Comparison of ENCODE assay signal across 21 cellular contexts in the genomic region with DNA sequence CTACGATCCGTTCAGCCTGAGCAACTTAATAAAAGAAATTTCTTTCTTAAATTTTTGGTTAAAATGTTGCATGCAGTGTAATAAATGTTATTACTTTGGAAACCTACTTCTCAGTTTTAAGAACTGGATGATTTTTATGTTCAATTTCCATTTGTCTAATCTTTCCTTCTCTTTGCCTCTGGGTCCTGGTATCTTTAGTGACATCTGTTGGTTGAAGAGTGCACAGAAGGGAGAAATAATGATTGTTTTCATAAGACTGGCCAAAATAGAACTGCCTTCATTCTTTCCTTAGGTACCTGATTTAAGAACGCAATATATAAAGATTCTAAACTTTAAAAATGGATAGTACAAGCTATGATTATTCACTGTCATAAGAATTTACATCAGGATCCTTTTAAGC.
DNase-seq lines count a peak whose midpoint lies in the region; ATAC-seq and TF ChIP-seq lines count a peak whose summit lies in the region.
"Had no signal": no experiment of that assay in that cellular context is flagged by ENCODE, and none has a peak within 500 bp of the region (broad histone marks: within the 10 kb centered on the region; RNA-seq: fewer than 3 reads in every experiment).

No MANE protein-coding gene starts in this region.

- no peaks in the 10 kb centered on the region for H3K9me2 ChIP-seq in OCI-LY1 (ENCODE audit: low read depth, low read length)

- no peak overlapping the region for H3K27ac ChIP-seq in mammary epithelial cell (ENCODE audit: insufficient read depth, low read depth, low read length)
- H3K27ac ChIP-seq in OCI-LY1 (ENCODE audit: low read depth, low read length, poor library complexity, severe bottlenecking) = no peak overlapping the region
- H3K27ac ChIP-seq: BLaER1, gastrocnemius medialis, right atrium auricular region had no signal

- H3K36me3 ChIP-seq in mammary epithelial cell (ENCODE audit: insufficient read depth, low read length) (no peaks in the 10 kb centered on the region), OCI-LY1 (ENCODE audit: insufficient read depth, low read length) (no peaks in the 10 kb centered on the region)
- H3K36me3 ChIP-seq: BLaER1, gastrocnemius medialis, right atrium auricular region had no signal

- no peak overlapping the region for H3K27ac Mint-ChIP-seq in MCF 10A (ENCODE audit: low read depth, unreplicated experiment)
- no peak overlapping the region for H3K27ac Mint-ChIP-seq in type B pancreatic cell
- no peak overlapping the region for H3K27ac Mint-ChIP-seq in nephron progenitor cell
- H3K27ac Mint-ChIP-seq: activated CD8-positive, alpha-beta memory T cell treated with anti-CD3 and anti-CD28 coated beads, Interleukin-2, amount 10 ng/mL, durations not matched to agents 7 days and 5 days; activated naive CD4-positive, alpha-beta T cell treated with anti-CD3 and anti-CD28 coated beads, Interleukin-2, amount 50 U/mL, for 24 hours; dendritic cell treated with granulocyte-macrophage colony-stimulating factor and Interleukin-4, amounts not matched to agents 40 ng/mL and 50 ng/mL, for 4 days had no signal

- H3K4me1 ChIP-seq in mammary epithelial cell (ENCODE audit: insufficient read depth, low read length) = no peaks in the 10 kb centered on the region
- H3K4me1 ChIP-seq in OCI-LY1 (ENCODE audit: insufficient read depth, low read length, severe bottlenecking) = no peaks in the 10 kb centered on the region
- H3K4me1 ChIP-seq: gastrocnemius medialis, right atrium auricular region had no signal

- WGBS in mammary epithelial cell (ENCODE audit: low coverage, missing lambda C conversion rate) = 73% methylated on average over 3 of the region's 3 CpGs

- H3K9ac ChIP-seq in mammary epithelial cell (ENCODE audit: insufficient read depth, low read length) (no peak overlapping the region), OCI-LY1 (ENCODE audit: low read length) (no peak overlapping the region)
- H3K9ac ChIP-seq: BLaER1 had no signal

- H3K4me3 ChIP-seq in mammary epithelial cell (replicated peaks in 1 of 3; ENCODE audit: insufficient read depth in 1 of 3, low read depth in 2 of 3, low read length in 3 of 3) = no peak overlapping the region
- no peak overlapping the region for H3K4me3 ChIP-seq in OCI-LY1 (ENCODE audit: low read depth, low read length, poor library complexity, severe bottlenecking)
- H3K4me3 ChIP-seq: BLaER1, gastrocnemius medialis, right atrium auricular region had no signal

- in situ Hi-C loops in mammary epithelial cell (cut with MboI; ENCODE audit: low sequenced_read_pairs in 2 of 2) = no loop called here

- intact Hi-C loops in MCF 10A (cut with micrococcal nuclease) (no loop called here), mammary epithelial cell (cut with micrococcal nuclease) (no loop called here)

- CTCF ChIA-PET in MCF 10A (lab: Yijun Ruan, JAX) = interaction anchor here (0.6 to 3.1 kb wide), 7 partner anchors 15 to 115 kb away, joined by 3 to 18 read pairs (median 4); no protein-coding TSS in a partner anchor
- CTCF ChIA-PET in mammary epithelial cell (lab: Charles Lee; ENCODE audit: low non-redundant PET) = no interaction called here

- no peak for ATAC-seq in GM19035 (IDR thresholded peaks at IDR 0.05; ENCODE audit: unreplicated experiment)
- ATAC-seq: activated CD8-positive, alpha-beta memory T cell treated with anti-CD3 and anti-CD28 coated beads, Interleukin-2, amount 10 ng/mL, durations not matched to agents 7 days and 5 days; gastrocnemius medialis had no signal

- peak; percentile 15 for TF ChIP-seq CTCF in MCF 10A (IDR thresholded peaks at IDR 0.05; ENCODE audit: unreplicated experiment)
- TF ChIP-seq CTCF in mammary epithelial cell (conservative IDR thresholded peaks at IDR 0.05 in 1 of 2, IDR thresholded peaks at IDR 0.05 in 1 of 2; ENCODE audit: extremely low read depth in 1 of 2, insufficient read depth in 1 of 2, low read depth in 1 of 2, low read length in 2 of 2) = peak in 1 of 2 donors; percentile 33
- peak; percentile 36 for TF ChIP-seq CTCF in OCI-LY1 (IDR thresholded peaks at IDR 0.05; ENCODE audit: low read length)
- peak; percentile 52 for TF ChIP-seq CTCF in type B pancreatic cell (conservative IDR thresholded peaks at IDR 0.05)
- TF ChIP-seq CTCF in nephron progenitor cell (IDR thresholded peaks at IDR 0.05) = no peak

- H3K9me3 Mint-ChIP-seq in MCF 10A (ENCODE audit: unreplicated experiment) (no peaks in the 10 kb centered on the region), type B pancreatic cell (no peaks in the 10 kb centered on the region), nephron progenitor cell (no peaks in the 10 kb centered on the region)
- H3K9me3 Mint-ChIP-seq: activated naive CD4-positive, alpha-beta T cell treated with anti-CD3 and anti-CD28 coated beads, Interleukin-2, amount 50 U/mL, for 24 hours; dendritic cell treated with granulocyte-macrophage colony-stimulating factor and Interleukin-4, amounts not matched to agents 40 ng/mL and 50 ng/mL, for 4 days had no signal

- H3K27me3 ChIP-seq in mammary epithelial cell (ENCODE audit: insufficient read depth, low read length) (peaks cover 3% of the 10 kb centered on the region), OCI-LY1 (ENCODE audit: insufficient read depth, low read length) (no peaks in the 10 kb centered on the region)
- H3K27me3 ChIP-seq: BLaER1, gastrocnemius medialis, right atrium auricular region had no signal

- H3K9me3 ChIP-seq in mammary epithelial cell (replicated peaks; ENCODE audit: insufficient read depth, low read length) (no peaks in the 10 kb centered on the region), OCI-LY1 (ENCODE audit: low read length) (no peaks in the 10 kb centered on the region)
- H3K9me3 ChIP-seq: BLaER1, gastrocnemius medialis, right atrium auricular region had no signal

- H3F3A ChIP-seq in OCI-LY1 (ENCODE audit: insufficient read depth, low read length) = no peaks in the 10 kb centered on the region

- DNase-seq in MCF 10A (ENCODE audit: unreplicated experiment) (no peak), mammary epithelial cell (no peak), dermis blood vessel endothelial cell (peak; percentile 37), type B pancreatic cell (ENCODE audit: extremely low spot score, unreplicated experiment) (no peak), nephron progenitor cell (no peak)
- no peak for DNase-seq in stimulated activated CD4-positive, alpha-beta T cell treated with anti-CD3 and anti-CD28 coated beads, Interleukin-4, amount 100 ng/mL, for 24 hours
- DNase-seq: activated CD8-positive, alpha-beta memory T cell treated with anti-CD3 and anti-CD28 coated beads, Interleukin-2, amount 10 ng/mL, durations not matched to agents 7 days and 5 days; EL; gastrocnemius medialis; kidney glomerular epithelial cell; NCI-H1092; NCI-H524 treated with DMSO at 0.1 percent for 48 hours; SHP77; stimulated activated CD4-positive, alpha-beta T cell treated with anti-CD3 and anti-CD28 coated beads, Interleukin-4, amount 100 ng/mL, for 4 hours; stimulated activated naive CD4-positive, alpha-beta T cell treated with Interleukin-2 at 50 U/mL for 16 hours had no signal

- no peaks in the 10 kb centered on the region for H3K4me1 Mint-ChIP-seq in MCF 10A (ENCODE audit: insufficient read depth, unreplicated experiment)
- peaks cover 5% of the 10 kb centered on the region for H3K4me1 Mint-ChIP-seq in type B pancreatic cell (ENCODE audit: unreplicated experiment)
- no peaks in the 10 kb centered on the region for H3K4me1 Mint-ChIP-seq in nephron progenitor cell
- H3K4me1 Mint-ChIP-seq: activated naive CD4-positive, alpha-beta T cell treated with anti-CD3 and anti-CD28 coated beads, Interleukin-2, amount 50 U/mL, for 24 hours had no signal

- H3K79me2 ChIP-seq in mammary epithelial cell (ENCODE audit: insufficient read depth, low read length) = no peaks in the 10 kb centered on the region
- no peaks in the 10 kb centered on the region for H3K79me2 ChIP-seq in OCI-LY1 (ENCODE audit: insufficient read depth, low read length)

- H3K4me2 ChIP-seq in mammary epithelial cell (ENCODE audit: insufficient read depth, low read depth, low read length) = no peak overlapping the region
- no peak overlapping the region for H3K4me2 ChIP-seq in OCI-LY1 (ENCODE audit: low read length)
- H3K4me2 ChIP-seq: BLaER1 had no signal

- H3K4me3 Mint-ChIP-seq in MCF 10A (ENCODE audit: unreplicated experiment) (no peak overlapping the region), type B pancreatic cell (no peak overlapping the region), nephron progenitor cell (no peak overlapping the region)
- H3K4me3 Mint-ChIP-seq: activated CD8-positive, alpha-beta memory T cell treated with anti-CD3 and anti-CD28 coated beads, Interleukin-2, amount 10 ng/mL, durations not matched to agents 7 days and 5 days; activated naive CD4-positive, alpha-beta T cell treated with anti-CD3 and anti-CD28 coated beads, Interleukin-2, amount 50 U/mL, for 24 hours; dendritic cell treated with granulocyte-macrophage colony-stimulating factor and Interleukin-4, amounts not matched to agents 40 ng/mL and 50 ng/mL, for 4 days had no signal

- H2AFZ ChIP-seq in mammary epithelial cell (ENCODE audit: low read depth, low read length) (no peak overlapping the region), OCI-LY1 (ENCODE audit: low read length) (no peak overlapping the region)

- BruUV-seq in MCF 10A (replicated peaks; lab: Mats Ljungman, UMichigan) = no TSS peak
- no TSS peak for BruUV-seq in mammary epithelial cell (replicated peaks; lab: Mats Ljungman, UMichigan)

- H4K20me1 ChIP-seq in mammary epithelial cell (ENCODE audit: insufficient read depth, low read length) (no peaks in the 10 kb centered on the region), OCI-LY1 (ENCODE audit: insufficient read depth, low read length) (no peaks in the 10 kb centered on the region)
- H4K20me1 ChIP-seq: BLaER1 had no signal

- H3K36me3 Mint-ChIP-seq in MCF 10A (ENCODE audit: insufficient read depth, unreplicated experiment) (no peaks in the 10 kb centered on the region), type B pancreatic cell (no peaks in the 10 kb centered on the region), nephron progenitor cell (ENCODE audit: low read depth) (no peaks in the 10 kb centered on the region)
- H3K36me3 Mint-ChIP-seq: activated CD8-positive, alpha-beta memory T cell treated with anti-CD3 and anti-CD28 coated beads, Interleukin-2, amount 10 ng/mL, durations not matched to agents 7 days and 5 days; activated naive CD4-positive, alpha-beta T cell treated with anti-CD3 and anti-CD28 coated beads, Interleukin-2, amount 50 U/mL, for 24 hours had no signal

- POLR2A ChIA-PET in MCF 10A (lab: Yijun Ruan, JAX) = interaction anchor here (0.7 kb wide), 1 partner anchor 594 kb away, joined by 3 read pairs; no protein-coding TSS in a partner anchor

- dilution Hi-C loops in mammary epithelial cell (cut with HindIII; ENCODE audit: low sequenced_read_pairs) = no loop called here

- H3K27me3 Mint-ChIP-seq in MCF 10A (ENCODE audit: insufficient read depth, unreplicated experiment) = no peaks in the 10 kb centered on the region
- no peaks in the 10 kb centered on the region for H3K27me3 Mint-ChIP-seq in type B pancreatic cell
- H3K27me3 Mint-ChIP-seq in nephron progenitor cell (ENCODE audit: low read depth, poor library complexity) = peaks cover 4% of the 10 kb centered on the region
- H3K27me3 Mint-ChIP-seq: dendritic cell treated with granulocyte-macrophage colony-stimulating factor and Interleukin-4, amounts not matched to agents 40 ng/mL and 50 ng/mL, for 4 days had no signal
